In the genomic region with DNA sequence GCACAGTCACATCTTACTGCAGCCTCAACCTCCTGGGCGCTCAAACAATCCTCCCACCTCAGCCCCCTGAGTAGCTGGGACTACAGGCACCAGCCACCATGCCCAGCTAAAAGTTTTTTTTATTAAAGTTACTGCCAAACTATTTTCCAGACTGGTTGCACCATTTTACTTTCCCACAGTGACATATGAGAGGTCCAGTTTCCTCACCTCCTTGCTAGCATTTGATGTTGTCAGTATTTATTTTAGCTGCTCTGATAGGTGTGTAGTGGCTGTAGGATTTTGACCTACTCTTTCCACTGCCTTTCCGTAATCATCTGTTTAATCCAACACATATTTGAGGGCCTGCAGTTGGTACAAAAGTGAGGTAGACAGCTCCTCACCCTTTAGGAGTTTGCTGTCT, we compare ENCODE assay signal across 8 cellular contexts.
"Had no signal": no experiment of that assay in that cellular context is flagged by ENCODE, and none has a peak within 500 bp of the region (broad histone marks: within the 10 kb centered on the region; RNA-seq: fewer than 3 reads in every experiment).

No MANE protein-coding gene starts in this region.

- H3K4me3 ChIP-seq: GM23338 had no signal

- ATAC-seq: GM23338 had no signal

- DNase-seq: H9, HCEC 1CT, IMR-90, KBM-7 had no signal

- H3K4me2 ChIP-seq: GM23338 had no signal

- FAIRE-seq: H1, H54 had no signal

- H2AFZ ChIP-seq: GM23338 had no signal

- H3K9me3 Mint-ChIP-seq: GM23338, H9 had no signal

- H3K27ac ChIP-seq: HL-60 had no signal

- H3K4me3 Mint-ChIP-seq: GM23338, H9 had no signal

- H3K27ac Mint-ChIP-seq: GM23338, H9 had no signal
